8 cellular contexts compared by ENCODE assay signal in the genomic region with DNA sequence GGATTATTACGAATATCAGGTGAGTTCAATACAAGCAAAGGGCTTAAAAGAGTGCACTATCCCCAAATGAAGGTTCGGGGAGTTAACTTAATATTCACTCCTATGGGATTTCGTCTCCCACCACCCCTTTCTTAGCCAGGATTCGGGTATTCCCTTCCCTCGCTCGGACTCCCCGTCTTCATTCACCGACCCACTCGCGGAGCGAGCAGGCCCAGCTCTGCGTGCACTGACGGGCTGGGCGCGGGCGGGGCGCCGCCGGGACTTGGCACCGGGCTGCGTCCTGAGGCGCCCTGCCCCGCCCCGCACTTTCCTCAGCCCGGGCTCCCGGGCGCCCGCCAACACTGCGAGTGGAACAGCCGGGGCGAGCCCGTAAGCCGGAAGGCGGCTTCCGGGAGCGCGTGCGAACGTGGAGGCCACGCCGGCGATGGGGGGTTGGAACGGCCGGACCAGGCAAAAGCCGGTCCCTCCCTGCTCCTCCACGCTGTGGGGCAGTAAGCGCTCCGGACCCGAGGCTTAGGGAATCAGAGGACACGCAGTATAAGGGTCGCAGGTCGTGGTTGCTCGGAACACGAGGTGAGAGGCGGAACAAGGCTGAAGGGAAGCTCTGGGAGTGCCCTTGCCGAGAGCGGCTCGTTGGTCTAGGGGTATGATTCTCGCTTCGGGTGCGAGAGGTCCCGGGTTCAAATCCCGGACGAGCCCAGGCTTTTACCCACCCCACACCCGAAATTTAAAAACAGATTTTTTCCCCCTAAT. TPM values are rescaled to one million over a fixed set of nuclear protein-coding genes. Genes with fewer than 3 reads are reported as not detected.
DNase-seq lines count a peak whose midpoint lies in the region; ATAC-seq and TF ChIP-seq lines count a peak whose summit lies in the region.

No MANE protein-coding gene starts in this region.

- peak overlapping the region; percentile 78 for H3K4me3 ChIP-seq in kidney epithelial cell (ENCODE audit: low read depth, low read length)

- H3K36me3 ChIP-seq in kidney epithelial cell (ENCODE audit: control insufficient read depth, insufficient read depth, low read length) = no peaks in the 10 kb centered on the region

- DNase-seq in AG08396 (ENCODE audit: low spot score) (peak; percentile 89), NCI-H2227 treated with DMSO at 0.1 percent for 48 hours (lab: John Stamatoyannopoulos, UW) (peak; percentile 89), caudate nucleus (lab: John Stamatoyannopoulos, UW) (peak in 60 of 61 donors; percentile 40 to 95 (median 82)), kidney epithelial cell (ENCODE audit: low read depth) (no peak)
- peak; percentile 70 to 91 (median 83) for DNase-seq in activated CD4-positive, CD25-positive, alpha-beta regulatory T cell (lab: John Stamatoyannopoulos, UW)
- peak; percentile 91 for DNase-seq in stimulated activated CD4-positive, alpha-beta T cell treated with anti-CD3 and anti-CD28 coated beads, Interleukin-15, amount 100 ng/mL, for 24 hours

- in situ Hi-C loops in GM18951 (cut with MboI; ENCODE audit: low sequenced_read_pairs, unreplicated experiment) = no loop called here

- no peaks in the 10 kb centered on the region for H3K27me3 ChIP-seq in kidney epithelial cell (ENCODE audit: control insufficient read depth, insufficient read depth, low read length)

- H3K27ac ChIP-seq in caudate nucleus (ENCODE audit: low read depth, low read length) = peak overlapping the region; percentile 85

- peak; percentile 69 for TF ChIP-seq POLR2A in GM18951 (IDR thresholded peaks at IDR 0.05; ENCODE audit: extremely low read depth, insufficient read depth, insufficient read length)

- peak; percentile 55 for ATAC-seq in HG03175 (IDR thresholded peaks at IDR 0.05; ENCODE audit: unreplicated experiment)

- no peak for TF ChIP-seq CTCF in kidney epithelial cell (IDR thresholded peaks at IDR 0.05; ENCODE audit: insufficient read depth, low read length, poor library complexity, severe bottlenecking)

RNA-seq across cellular contexts. Expression of a gene that starts 7.5 kb away (rescaled TPM):
- 78.0 and 85.5 TPM in 2 replicates for total RNA-seq in kidney epithelial cell
